ENCODE assay signal across 11 cellular contexts in genomic region chr17:12431188-12431587, GRCh38.
DNase-seq lines count a peak whose midpoint lies in the region; ATAC-seq and TF ChIP-seq lines count a peak whose summit lies in the region.
"Had no signal": no experiment of that assay in that cellular context is flagged by ENCODE, and none has a peak within 500 bp of the region (broad histone marks: within the 10 kb centered on the region; RNA-seq: fewer than 3 reads in every experiment).

No MANE protein-coding gene starts in this region.

- TF ChIP-seq CTCF in spleen (IDR thresholded peaks at IDR 0.05 in 8 of 11, conservative IDR thresholded peaks at IDR 0.05 in 3 of 11), result no peak

- no peaks in the 10 kb centered on the region for H3K27me3 ChIP-seq in spleen (replicated peaks in 1 of 7)
- H3K27me3 ChIP-seq in H7 (ENCODE audit: control insufficient read depth, insufficient read depth, low read length), result no peaks in the 10 kb centered on the region
- H3K27me3 ChIP-seq: SJSA1 had no signal

- H3K36me3 ChIP-seq in spleen (no peaks in the 10 kb centered on the region), H7 (replicated peaks; ENCODE audit: control insufficient read depth, insufficient read depth, low read length) (no peaks in the 10 kb centered on the region)
- H3K36me3 ChIP-seq: SJSA1 had no signal

- H3K27ac ChIP-seq in spleen, result no peak overlapping the region
- H3K27ac ChIP-seq: SJSA1 had no signal

- no peak overlapping the region for H3K4me3 ChIP-seq in spleen
- H3K4me3 ChIP-seq in H7 (ENCODE audit: insufficient read depth, low read depth, low read length), result no peak overlapping the region
- H3K4me3 ChIP-seq: SJSA1 had no signal

- no peak for TF ChIP-seq POLR2A in spleen (IDR thresholded peaks at IDR 0.05)

- ATAC-seq in GM19025 (IDR thresholded peaks at IDR 0.05; ENCODE audit: low read depth, unreplicated experiment) (peak; percentile 76), GM21786 (IDR thresholded peaks at IDR 0.05; ENCODE audit: unreplicated experiment) (peak; percentile 86), HG03159 (IDR thresholded peaks at IDR 0.05; ENCODE audit: unreplicated experiment) (peak; percentile 85), esophagus mucosa (no peak)
- ATAC-seq: HCT116; stimulated activated naive CD8-positive, alpha-beta T cell treated with anti-CD3 and anti-CD28 coated beads, Interleukin-15, Interleukin-2, amounts not matched to agents 100 U/mL and 50 U/mL, for 24 hours had no signal

- 52 to 65% (median 57%) methylated on average over 4 of the region's 4 CpGs for WGBS in spleen, 5 donors

- DNase-seq in spleen (no peak), H7 (no peak), NCI-H1694 (lab: John Stamatoyannopoulos, UW) (no peak)
- DNase-seq: DMS53; stimulated activated naive CD8-positive, alpha-beta T cell treated with anti-CD3 and anti-CD28 coated beads, Interleukin-15, Interleukin-2, amounts not matched to agents 100 U/mL and 50 U/mL, for 24 hours had no signal

- peaks cover 0 to 10% (median 0%) of the 10 kb centered on the region in 8 donors for H3K9me3 ChIP-seq in spleen
- H3K9me3 ChIP-seq: SJSA1 had no signal

- no peaks in the 10 kb centered on the region for H3K4me1 ChIP-seq in spleen
- H3K4me1 ChIP-seq: SJSA1 had no signal

- intact Hi-C loops in spleen (cut with DNase I; ENCODE audit: low total_unique reads), result no loop called here
